15 cellular contexts compared by ENCODE assay signal in the genomic region with DNA sequence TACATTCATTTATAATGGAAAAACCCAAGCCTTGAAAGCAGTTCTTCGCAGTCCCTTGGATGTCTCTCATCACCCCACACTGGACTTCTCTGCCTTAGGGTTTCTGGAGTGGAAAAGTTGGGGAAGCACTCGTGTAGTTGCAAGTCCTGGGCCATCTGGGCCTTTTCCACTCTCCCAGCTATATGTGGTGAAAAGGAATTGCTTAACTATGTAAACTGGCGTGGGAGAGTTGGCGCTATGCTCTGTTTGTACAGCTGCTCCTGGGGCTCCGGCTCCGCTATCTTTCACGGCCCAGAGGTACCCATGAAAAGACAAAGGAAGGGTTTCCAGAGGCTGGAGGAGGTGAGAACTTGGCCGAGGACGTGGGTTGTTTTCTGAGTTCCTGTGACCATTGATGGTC.
DNase-seq lines count a peak whose midpoint lies in the region; ATAC-seq lines count a peak whose summit lies in the region.
"Had no signal": no experiment of that assay in that cellular context is flagged by ENCODE, and none has a peak within 500 bp of the region (broad histone marks: within the 10 kb centered on the region; RNA-seq: fewer than 3 reads in every experiment).

No MANE protein-coding gene starts in this region.

- H3K36me3 Mint-ChIP-seq in naive B cell, result no peaks in the 10 kb centered on the region
- no peaks in the 10 kb centered on the region for H3K36me3 Mint-ChIP-seq in T-cell
- H3K36me3 Mint-ChIP-seq: activated CD4-positive, alpha-beta memory T cell treated with anti-CD3 and anti-CD28 coated beads for 36 hours; CD14-positive monocyte; mesothelial cell of epicardium had no signal

- POLR2A ChIA-PET in T-cell (lab: Charles Lee), result no interaction called here

- H3K4me3 Mint-ChIP-seq in naive B cell (peak overlapping the region in 1 of 8 donors; percentile 88), T-cell (no peak overlapping the region)
- H3K4me3 Mint-ChIP-seq: activated CD4-positive, alpha-beta memory T cell treated with anti-CD3 and anti-CD28 coated beads for 36 hours; activated naive CD8-positive, alpha-beta T cell treated with anti-CD3 and anti-CD28 coated beads, Interleukin-2, amount 50 U/mL, for 24 hours; CD14-positive monocyte; mesothelial cell of epicardium; stimulated activated naive CD8-positive, alpha-beta T cell treated with anti-CD3 and anti-CD28 coated beads, Interleukin-15, Interleukin-2, amounts not matched to agents 100 ng/mL and 50 ng/mL, for 24 hours had no signal

- H3K9me3 Mint-ChIP-seq in naive B cell (no peaks in the 10 kb centered on the region), T-cell (no peaks in the 10 kb centered on the region)
- H3K9me3 Mint-ChIP-seq: activated CD4-positive, alpha-beta memory T cell treated with anti-CD3 and anti-CD28 coated beads for 36 hours; activated naive CD8-positive, alpha-beta T cell treated with anti-CD3 and anti-CD28 coated beads, Interleukin-2, amount 50 U/mL, for 24 hours; mesothelial cell of epicardium; stimulated activated naive CD8-positive, alpha-beta T cell treated with anti-CD3 and anti-CD28 coated beads, Interleukin-15, Interleukin-2, amounts not matched to agents 100 ng/mL and 50 ng/mL, for 24 hours had no signal

- H3K4me1 Mint-ChIP-seq in naive B cell (peaks cover 33 to 46% (median 40%) of the 10 kb centered on the region in 3 donors), T-cell (no peaks in the 10 kb centered on the region)
- H3K4me1 Mint-ChIP-seq: activated naive CD8-positive, alpha-beta T cell treated with anti-CD3 and anti-CD28 coated beads, Interleukin-2, amount 50 U/mL, for 24 hours; CD14-positive monocyte had no signal

- H3K27me3 Mint-ChIP-seq in naive B cell, result no peaks in the 10 kb centered on the region
- no peaks in the 10 kb centered on the region for H3K27me3 Mint-ChIP-seq in T-cell
- H3K27me3 Mint-ChIP-seq: activated CD4-positive, alpha-beta memory T cell treated with anti-CD3 and anti-CD28 coated beads for 36 hours; activated naive CD8-positive, alpha-beta T cell treated with anti-CD3 and anti-CD28 coated beads, Interleukin-2, amount 50 U/mL, for 24 hours; stimulated activated naive CD8-positive, alpha-beta T cell treated with anti-CD3 and anti-CD28 coated beads, Interleukin-15, Interleukin-2, amounts not matched to agents 100 ng/mL and 50 ng/mL, for 24 hours had no signal

- CTCF ChIA-PET in T-cell (lab: Charles Lee), result no interaction called here

- no peak for ATAC-seq in naive B cell (ENCODE audit: low read depth in 2 of 2)
- no peak for ATAC-seq in T-cell (replicated peaks in 1 of 4)
- ATAC-seq in HG03520 (IDR thresholded peaks at IDR 0.05; ENCODE audit: unreplicated experiment), result no peak
- ATAC-seq: activated naive CD8-positive, alpha-beta T cell treated with anti-CD3 and anti-CD28 coated beads, Interleukin-2, amount 50 U/mL, for 24 hours; foreskin keratinocyte had no signal

- H3K27ac Mint-ChIP-seq in naive B cell (peak overlapping the region in 4 of 6 donors; percentile 44 to 89 (median 69)), T-cell (no peak overlapping the region)
- H3K27ac Mint-ChIP-seq: activated CD4-positive, alpha-beta memory T cell treated with anti-CD3 and anti-CD28 coated beads for 36 hours; activated naive CD8-positive, alpha-beta T cell treated with anti-CD3 and anti-CD28 coated beads, Interleukin-2, amount 50 U/mL, for 24 hours; CD14-positive monocyte; stimulated activated naive CD8-positive, alpha-beta T cell treated with anti-CD3 and anti-CD28 coated beads, Interleukin-15, Interleukin-2, amounts not matched to agents 100 ng/mL and 50 ng/mL, for 24 hours had no signal

- DNase-seq in DMS 273 (lab: John Stamatoyannopoulos, UW; ENCODE audit: unreplicated experiment), result peak; percentile 69
- DNase-seq in NCI-H510A treated with DMSO at 0.1 percent for 48 hours (lab: John Stamatoyannopoulos, UW), result peak; percentile 86
- DNase-seq in dermis microvascular lymphatic vessel endothelial cell (ENCODE audit: low read depth in 2 of 2), result peak; percentile 91 to 98
- no peak for DNase-seq in naive B cell
- no peak for DNase-seq in cerebellar nuclear complex (lab: John Stamatoyannopoulos, UW)
- no peak for DNase-seq in T-cell
- DNase-seq in T-helper 1 cell, result no peak
- DNase-seq: activated CD4-positive, alpha-beta memory T cell treated with anti-CD3 and anti-CD28 coated beads for 36 hours; activated naive CD8-positive, alpha-beta T cell treated with anti-CD3 and anti-CD28 coated beads, Interleukin-2, amount 50 U/mL, for 24 hours; NCI-H1436 treated with DMSO at 0.1 percent for 48 hours had no signal

Comparison
In these comparisons a context has a peak if more than half of its experiments do, and no peak if none do; other contexts are left out.
1. DNase-seq: peak in DMS 273 (single experiment), NCI-H510A treated with DMSO at 0.1 percent for 48 hours (single experiment) and dermis microvascular lymphatic vessel endothelial cell (2 of 2); none in naive B cell (single experiment), cerebellar nuclear complex (0 of 2), T-cell (0 of 34) and T-helper 1 cell (0 of 5).
2. H3K27ac Mint-ChIP-seq: peak in naive B cell (4 of 6); none in T-cell (0 of 2).